8 cellular contexts compared by ENCODE assay signal in the genomic region with DNA sequence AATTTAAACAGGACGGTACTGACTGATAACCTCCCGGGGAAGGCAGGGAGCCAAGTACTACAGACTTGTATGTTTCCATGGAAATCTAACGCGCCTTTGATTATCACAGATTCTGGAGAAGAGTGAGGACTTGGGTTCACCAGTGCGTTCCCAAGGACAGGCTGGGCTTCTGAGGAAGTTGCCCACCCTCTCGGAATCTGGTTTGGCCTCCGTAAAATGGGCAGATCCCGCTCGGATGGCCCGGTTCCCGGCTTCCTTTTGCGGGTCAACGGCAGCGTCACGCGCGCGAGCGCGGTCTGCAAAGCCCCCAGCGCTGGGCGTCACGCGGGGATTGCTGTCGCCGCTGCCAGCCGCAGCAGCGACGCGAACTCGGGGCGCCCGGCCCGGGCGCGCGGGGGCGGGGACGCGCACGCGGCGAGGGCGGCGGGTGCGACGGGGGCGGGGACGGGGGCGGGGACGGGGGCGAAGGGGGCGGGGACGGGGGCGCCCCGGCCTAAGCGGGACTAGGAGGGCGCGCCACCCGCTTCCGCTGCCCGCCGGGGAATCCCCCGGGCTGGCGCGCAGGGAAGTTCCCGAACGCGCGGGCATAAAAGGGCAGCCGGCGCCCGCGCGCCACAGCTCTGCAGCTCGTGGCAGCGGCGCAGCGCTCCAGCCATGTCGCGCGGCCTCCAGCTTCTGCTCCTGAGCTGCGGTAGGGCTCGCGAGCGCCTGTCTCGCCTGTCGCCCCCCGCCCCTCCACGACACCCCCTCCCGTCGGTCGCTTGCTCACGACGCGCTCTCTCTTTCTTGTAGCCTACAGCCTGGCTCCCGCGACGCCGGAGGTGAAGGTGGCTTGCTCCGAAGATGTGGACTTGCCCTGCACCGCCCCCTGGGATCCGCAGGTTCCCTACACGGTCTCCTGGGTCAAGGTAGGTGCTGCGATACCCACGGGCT. TPM values are rescaled to one million over a fixed set of nuclear protein-coding genes. Genes with fewer than 3 reads are reported as not detected.
DNase-seq lines count a peak whose midpoint lies in the region; ATAC-seq and TF ChIP-seq lines count a peak whose summit lies in the region.

A gene with protein sequence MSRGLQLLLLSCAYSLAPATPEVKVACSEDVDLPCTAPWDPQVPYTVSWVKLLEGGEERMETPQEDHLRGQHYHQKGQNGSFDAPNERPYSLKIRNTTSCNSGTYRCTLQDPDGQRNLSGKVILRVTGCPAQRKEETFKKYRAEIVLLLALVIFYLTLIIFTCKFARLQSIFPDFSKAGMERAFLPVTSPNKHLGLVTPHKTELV (plus strand): TSS at position 615 of the 933 bp plus-strand sequence. CDS start 40 bp downstream, at position 655.

- 0 to 2% methylated on average over 3 to 4 of the region's 106 CpGs for WGBS in gastroesophageal sphincter (ENCODE audit: low coverage in 1 of 2), 2 donors
- 4% methylated on average over 7 to 94 of the region's 106 CpGs for WGBS in testis, 2 donors

- H3K4me1 ChIP-seq in RWPE2 (ENCODE audit: insufficient read depth, poor library complexity, severe bottlenecking) = no peaks in the 10 kb centered on the region
- H3K4me1 ChIP-seq in gastroesophageal sphincter = peaks cover 0 to 18% (median 8%) of the 10 kb centered on the region in 3 donors
- peaks cover 4% of the 10 kb centered on the region for H3K4me1 ChIP-seq in testis

- H3K9me3 ChIP-seq in RWPE2 (ENCODE audit: severe bottlenecking) (no peaks in the 10 kb centered on the region), gastroesophageal sphincter (no peaks in the 10 kb centered on the region), testis (no peaks in the 10 kb centered on the region)

- TF ChIP-seq POLR2A in gastroesophageal sphincter (IDR thresholded peaks at IDR 0.05) (peak; percentile 22 to 41), testis (IDR thresholded peaks at IDR 0.05) (no peak)

- H3K36me3 ChIP-seq in RWPE2 (ENCODE audit: low read depth) = no peaks in the 10 kb centered on the region
- H3K36me3 ChIP-seq in gastroesophageal sphincter = no peaks in the 10 kb centered on the region
- no peaks in the 10 kb centered on the region for H3K36me3 ChIP-seq in testis (ENCODE audit: low read depth, missing control alignments)

- TF ChIP-seq EP300 in gastroesophageal sphincter (IDR thresholded peaks at IDR 0.05) = no peak

- intact Hi-C loops in testis (cut with DNase I; ENCODE audit: low total_unique reads) = no loop called here

- H3K27me3 ChIP-seq in RWPE2 (ENCODE audit: insufficient read depth, poor library complexity, severe bottlenecking) (no peaks in the 10 kb centered on the region), gastroesophageal sphincter (no peaks in the 10 kb centered on the region), testis (no peaks in the 10 kb centered on the region)

- ATAC-seq in GM19438 (IDR thresholded peaks at IDR 0.05; ENCODE audit: low read depth, unreplicated experiment) = peak; percentile 61
- peak; percentile 87 for ATAC-seq in RWPE2 (ENCODE audit: low read depth)
- ATAC-seq in gastroesophageal sphincter = peak; percentile 86

- peak within 1 kb of the TSS; percentile 47 for H3K4me3 ChIP-seq in RWPE2 (ENCODE audit: severe bottlenecking)
- peak within 1 kb of the TSS; percentile 40 to 70 for H3K4me3 ChIP-seq in gastroesophageal sphincter
- H3K4me3 ChIP-seq in testis = peak within 1 kb of the TSS; percentile 46 to 69

- DNase-seq in COR-L47 (lab: John Stamatoyannopoulos, UW) (peak; percentile 51), HPDE6-E6E7 (ENCODE audit: extremely low spot score) (peak; percentile 80), RWPE2 (ENCODE audit: low spot score) (no peak), occipital lobe (lab: John Stamatoyannopoulos, UW) (peak; percentile 24), testis (peak; percentile 62)
- DNase-seq in activated effector memory CD4-positive, alpha-beta T cell treated with anti-CD3 and anti-CD28 coated beads, Interleukin-2, amount 50 U/mL, for 16 hours = peak; percentile 94

- TF ChIP-seq CTCF in RWPE2 (IDR thresholded peaks at IDR 0.05; ENCODE audit: poor library complexity, severe bottlenecking) (peak; percentile 35), gastroesophageal sphincter (IDR thresholded peaks at IDR 0.05) (peak in 2 of 4 experiments; percentile 1 to 31), testis (IDR thresholded peaks at IDR 0.05) (no peak)

- H3K27ac ChIP-seq in RWPE2 (ENCODE audit: poor library complexity, severe bottlenecking) = no peak within 1 kb of the TSS
- peak within 1 kb of the TSS in 3 of 4 donors; percentile 41 to 77 (median 57) for H3K27ac ChIP-seq in gastroesophageal sphincter
- peak within 1 kb of the TSS; percentile 57 to 60 for H3K27ac ChIP-seq in testis

RNA-seq across cellular contexts. Expression of the gene that starts here (rescaled TPM):
- total RNA-seq in gastroesophageal sphincter (1 to 10 TPM in 3 of 4 donors, under 1 TPM in 1; 0.31 to 4.3 (median 2.1) TPM), occipital lobe (22.0 TPM), testis (1 to 10 TPM; 5.6 to 6.2 TPM)
- 12.2 TPM for polyA plus RNA-seq in testis (ENCODE audit: insufficient read depth, low read depth, low replicate concordance)
